In genomic region chr15:78407889-78408640, GRCh38 we compare ENCODE assay signal across 18 cellular contexts. TPM values are rescaled to one million over a fixed set of nuclear protein-coding genes. Genes with fewer than 3 reads are reported as not detected.
DNase-seq lines count a peak whose midpoint lies in the region; ATAC-seq and FAIRE-seq lines count a peak whose summit lies in the region.
"Had no signal": no experiment of that assay in that cellular context is flagged by ENCODE, and none has a peak within 500 bp of the region (broad histone marks: within the 10 kb centered on the region; RNA-seq: fewer than 3 reads in every experiment).

No MANE protein-coding gene starts in this region.

- H3K4me3 Mint-ChIP-seq in activated naive CD4-positive, alpha-beta T cell treated with anti-CD3 and anti-CD28 coated beads for 36 hours: no peak overlapping the region

- DNase-seq in NCI-H69 (lab: John Stamatoyannopoulos, UW): peak; percentile 28
- peak; percentile 38 for DNase-seq in SK-N-DZ (ENCODE audit: low spot score)
- DNase-seq in epithelial cell of prostate (ENCODE audit: low read depth, low spot score): peak; percentile 18
- peak; percentile 25 for DNase-seq in small intestine
- no peak for DNase-seq in caudate nucleus (lab: John Stamatoyannopoulos, UW)
- no peak for DNase-seq in activated naive CD4-positive, alpha-beta T cell treated with anti-CD3 and anti-CD28 coated beads for 36 hours
- DNase-seq: DMS 273 treated with DMSO at 0.1 percent for 48 hours, MM.1S, NCI-H1105, NCI-H187, NCI-H748 treated with DMSO at 0.1 percent for 48 hours, SIG-M5, SW 1271 had no signal

- no peaks in the 10 kb centered on the region for H3K4me1 Mint-ChIP-seq in activated naive CD4-positive, alpha-beta T cell treated with anti-CD3 and anti-CD28 coated beads for 36 hours (ENCODE audit: low read depth)

- WGBS in small intestine, 3 donors: 62% methylated on average over 8 of the region's 8 CpGs

- no peak overlapping the region for H3K27ac Mint-ChIP-seq in activated naive CD4-positive, alpha-beta T cell treated with anti-CD3 and anti-CD28 coated beads for 36 hours

- ATAC-seq in HG03354 (IDR thresholded peaks at IDR 0.05; ENCODE audit: poor library complexity, severe bottlenecking, unreplicated experiment): no peak
- ATAC-seq: HepG2 had no signal

- no peak for FAIRE-seq in small intestine (lab: Jason Lieb, UNC)
- FAIRE-seq: HepG2, RCC 7860 had no signal

- intact Hi-C loops in activated naive CD4-positive, alpha-beta T cell treated with anti-CD3 and anti-CD28 coated beads for 36 hours (cut with micrococcal nuclease): no loop called here

- CTCF ChIA-PET in activated naive CD4-positive, alpha-beta T cell treated with anti-CD3 and anti-CD28 coated beads for 36 hours (lab: Charles Lee): interaction anchor here (1.8 kb wide), 1 partner anchor 15 kb away, joined by 4 read pairs; no protein-coding TSS in a partner anchor

- H3K4me3 ChIP-seq in small intestine (ENCODE audit: low read depth in 1 of 2, low read length in 2 of 2): no peak overlapping the region
- H3K4me3 ChIP-seq: BLaER1, GM23248 had no signal

- H3K9me3 ChIP-seq in small intestine (ENCODE audit: control insufficient read depth, low read depth): no peaks in the 10 kb centered on the region

- H3K27me3 Mint-ChIP-seq in activated naive CD4-positive, alpha-beta T cell treated with anti-CD3 and anti-CD28 coated beads for 36 hours (ENCODE audit: low read depth): no peaks in the 10 kb centered on the region

- H3K36me3 Mint-ChIP-seq in activated naive CD4-positive, alpha-beta T cell treated with anti-CD3 and anti-CD28 coated beads for 36 hours (ENCODE audit: low read depth): no peaks in the 10 kb centered on the region

- no peaks in the 10 kb centered on the region for H3K4me1 ChIP-seq in small intestine (ENCODE audit: control insufficient read depth in 2 of 2, insufficient read depth in 1 of 2, low read depth in 1 of 2, low read length in 1 of 2)
- H3K4me1 ChIP-seq: BLaER1 had no signal

- no peaks in the 10 kb centered on the region for H3K36me3 ChIP-seq in small intestine (ENCODE audit: control insufficient read depth in 2 of 2, insufficient read depth in 2 of 2, low read length in 2 of 2)
- H3K36me3 ChIP-seq: BLaER1 had no signal

- peak overlapping the region; percentile 77 for H3K27ac ChIP-seq in epithelial cell of prostate
- no peak overlapping the region for H3K27ac ChIP-seq in small intestine (ENCODE audit: low read depth in 1 of 2, low read length in 1 of 2)
- no peak overlapping the region for H3K27ac ChIP-seq in caudate nucleus (ENCODE audit: low read depth, low read length)
- H3K27ac ChIP-seq: BLaER1, GM23248 had no signal

- H3K9me3 Mint-ChIP-seq in activated naive CD4-positive, alpha-beta T cell treated with anti-CD3 and anti-CD28 coated beads for 36 hours: no peaks in the 10 kb centered on the region

- no peaks in the 10 kb centered on the region for H3K27me3 ChIP-seq in small intestine (ENCODE audit: control insufficient read depth in 2 of 2, insufficient read depth in 2 of 2, low read length in 2 of 2)
- H3K27me3 ChIP-seq: BLaER1 had no signal

RNA-seq across cellular contexts. Expression of gene IREB2, which starts 30.0 kb away (rescaled TPM):
- polyA plus RNA-seq in SK-N-DZ (2014; cell fraction: cytosol; rRNA removed): 28.3 and 29.6 TPM in 2 replicates
- 22.0 and 26.4 TPM in 2 replicates for polyA plus RNA-seq in SK-N-DZ (2014; cell fraction: nucleus; rRNA removed)
- polyA plus RNA-seq in small intestine: 10 to 100 TPM; 12.4 to 16.3 (median 14.2) TPM
- total RNA-seq in activated naive CD4-positive, alpha-beta T cell treated with anti-CD3 and anti-CD28 coated beads for 36 hours: 10 to 100 TPM; 47.6 to 51.7 TPM

Comparison
In these comparisons a context has a peak if more than half of its experiments do, and no peak if none do; other contexts are left out.
1. DNase-seq: peak in NCI-H69 (single experiment), SK-N-DZ (single experiment), epithelial cell of prostate (single experiment) and small intestine (single experiment); none in caudate nucleus (0 of 61) and activated naive CD4-positive, alpha-beta T cell treated with anti-CD3 and anti-CD28 coated beads for 36 hours (single experiment).